Comparison of ENCODE assay signal across 15 cellular contexts in genomic region chr10:126841341-126841902, GRCh38.
"Had no signal": no experiment of that assay in that cellular context is flagged by ENCODE, and none has a peak within 500 bp of the region (broad histone marks: within the 10 kb centered on the region; RNA-seq: fewer than 3 reads in every experiment).

No MANE protein-coding gene starts in this region.

- H3K27ac ChIP-seq: neural progenitor cell, ovary, right atrium auricular region, uterus had no signal

- H2AFZ ChIP-seq: neural progenitor cell had no signal

- H3K4me1 ChIP-seq: neural progenitor cell, right atrium auricular region had no signal

- ATAC-seq: natural killer cell had no signal

- H3K36me3 ChIP-seq: neural progenitor cell, ovary, right atrium auricular region, uterus had no signal

- H3K4me2 ChIP-seq: neural progenitor cell, smooth muscle cell had no signal

- H3K9ac ChIP-seq: neural progenitor cell had no signal

- H3K27me3 ChIP-seq: neural progenitor cell, ovary, right atrium auricular region, uterus had no signal

- H3K9me3 ChIP-seq: ovary, right atrium auricular region, uterus had no signal

- DNase-seq: dermis blood vessel endothelial cell; erythroblast; foreskin melanocyte; head of caudate nucleus; hippocampal formation; mesendoderm; natural killer cell; nucleus accumbens; ovary; stimulated activated CD4-positive, alpha-beta T cell treated with anti-CD3 and anti-CD28 coated beads, Interleukin-2, amount 100 ng/mL, for 48 hours; stimulated activated naive CD4-positive, alpha-beta T cell treated with Interleukin-2 at 50 U/mL for 16 hours; uterus had no signal

- H3K4me3 ChIP-seq: neural progenitor cell, ovary, right atrium auricular region, smooth muscle cell, uterus had no signal
